9 cellular contexts compared by ENCODE assay signal in the genomic region with DNA sequence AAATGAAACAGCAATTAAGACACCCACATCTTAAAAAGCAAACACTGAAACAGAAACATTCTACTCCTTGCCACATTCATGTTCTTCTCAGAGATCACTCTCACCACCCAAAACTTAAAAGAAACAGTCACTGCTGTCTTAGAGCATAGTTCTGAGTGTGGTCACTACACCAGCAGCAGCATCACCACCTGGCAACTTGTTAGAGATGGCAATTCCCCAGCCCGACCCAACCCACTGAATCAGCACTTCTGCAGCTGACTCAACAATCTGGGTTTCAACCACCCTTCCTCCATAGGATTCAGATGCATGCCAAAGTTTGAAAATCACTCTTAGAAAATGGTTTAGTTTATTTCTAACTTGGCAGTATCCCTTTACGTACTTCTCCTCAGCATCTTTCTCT.
DNase-seq lines count a peak whose midpoint lies in the region; ATAC-seq, FAIRE-seq and TF ChIP-seq lines count a peak whose summit lies in the region.
"Had no signal": no experiment of that assay in that cellular context is flagged by ENCODE, and none has a peak within 500 bp of the region (broad histone marks: within the 10 kb centered on the region; RNA-seq: fewer than 3 reads in every experiment).

No MANE protein-coding gene starts in this region.

- peak; percentile 78 for ATAC-seq in GM21723 (IDR thresholded peaks at IDR 0.05; ENCODE audit: unreplicated experiment)
- ATAC-seq in HG03025 (IDR thresholded peaks at IDR 0.05; ENCODE audit: low FRiP score, unreplicated experiment) = no peak
- ATAC-seq: heart right ventricle had no signal

- no peak overlapping the region for H3K4me3 ChIP-seq in MG63
- H3K4me3 ChIP-seq: heart right ventricle had no signal

- FAIRE-seq in GM12891 (lab: Jason Lieb, UNC) = peak; percentile 61

- H3K36me3 ChIP-seq in MG63 = peaks cover 21% of the 10 kb centered on the region

- no peaks in the 10 kb centered on the region for H3K27me3 ChIP-seq in MG63
- H3K27me3 ChIP-seq: heart right ventricle had no signal

- DNase-seq in GM12891 (ENCODE audit: insufficient read length, low spot score) (no peak), MG63 (peak; percentile 94), dermis microvascular lymphatic vessel endothelial cell (ENCODE audit: low read depth in 2 of 2) (peak; percentile 3 to 44), renal cortical epithelial cell (ENCODE audit: low read depth) (peak; percentile 82), SHP77 (lab: John Stamatoyannopoulos, UW) (no peak), HuH-7.5 (ENCODE audit: low spot score) (no peak)

- peaks cover 4% of the 10 kb centered on the region for H3K9me3 ChIP-seq in MG63
- H3K9me3 ChIP-seq: heart right ventricle had no signal

- no peak for TF ChIP-seq POLR2A in GM12891 (IDR thresholded peaks at IDR 0.05; ENCODE audit: low read depth, low read length)

TF ChIP-seq in GM12891, 5 proteins besides CTCF, POLR2A, EP300 and RAD21:
- no peak for TF ChIP-seq SPI1 (IDR thresholded peaks at IDR 0.05; ENCODE audit: low read depth, low read length)
- no peak for TF ChIP-seq PAX5 (IDR thresholded peaks at IDR 0.05; ENCODE audit: insufficient read depth, low read length, severe bottlenecking)
- TF ChIP-seq POLR2AphosphoS5 (IDR thresholded peaks at IDR 0.05; ENCODE audit: low read depth, low read length) = no peak
- TF ChIP-seq POU2F2 (IDR thresholded peaks at IDR 0.05; ENCODE audit: low read depth, low read length) = no peak
- TF ChIP-seq TAF1 (IDR thresholded peaks at IDR 0.05; ENCODE audit: low read depth, low read length) = no peak

Comparison
In these comparisons a context has a peak if more than half of its experiments do, and no peak if none do; other contexts are left out.
1. DNase-seq: peak in MG63 (single experiment), dermis microvascular lymphatic vessel endothelial cell (2 of 2) and renal cortical epithelial cell (single experiment); none in GM12891 (single experiment), SHP77 (0 of 2) and HuH-7.5 (single experiment).